ENCODE assay signal across 8 cellular contexts in genomic region chr16:67873435-67874146, GRCh38. TPM values are rescaled to one million over a fixed set of nuclear protein-coding genes. Genes with fewer than 3 reads are reported as not detected.
DNase-seq lines count a peak whose midpoint lies in the region; ATAC-seq, FAIRE-seq and TF ChIP-seq lines count a peak whose summit lies in the region.

No MANE protein-coding gene starts in this region.

- peak overlapping the region; percentile 90 for H3K4me3 Mint-ChIP-seq in CD8-positive, alpha-beta T cell

- no peak for FAIRE-seq in D721Med (lab: Jason Lieb, UNC)

- CTCF ChIA-PET in CD8-positive, alpha-beta T cell (lab: Charles Lee): interaction anchor here (0.8 to 3.7 kb wide), 3 partner anchors 11 to 167 kb away, joined by 3 to 30 read pairs (median 4); partner anchors contain the start of gene NRN1L

- no peaks in the 10 kb centered on the region for H3K9me3 ChIP-seq in CD8-positive, alpha-beta T cell (ENCODE audit: low read length)
- H3K9me3 ChIP-seq in adrenal gland (replicated peaks in 1 of 3): no peaks in the 10 kb centered on the region
- no peaks in the 10 kb centered on the region for H3K9me3 ChIP-seq in testis

- H3K36me3 ChIP-seq in CD8-positive, alpha-beta T cell (ENCODE audit: insufficient read depth, low read length): peaks cover 30% of the 10 kb centered on the region
- H3K36me3 ChIP-seq in adrenal gland (replicated peaks in 1 of 2): peaks cover 0 to 46% of the 10 kb centered on the region in 2 donors
- no peaks in the 10 kb centered on the region for H3K36me3 ChIP-seq in testis (ENCODE audit: low read depth, missing control alignments)

- peaks cover 32% of the 10 kb centered on the region for H3K4me1 Mint-ChIP-seq in CD8-positive, alpha-beta T cell (ENCODE audit: low read depth)

- POLR2A ChIA-PET in CD8-positive, alpha-beta T cell (lab: Charles Lee): interaction anchor here (0.6 to 2.2 kb wide), 11 partner anchors 9 to 363 kb away, joined by 3 to 7 read pairs (median 3); partner anchors contain the start of genes CTCF and PSMB10

- ATAC-seq in CD8-positive, alpha-beta T cell: no peak
- ATAC-seq in HG02981 (IDR thresholded peaks at IDR 0.05; ENCODE audit: unreplicated experiment) (peak; percentile 9), left colon (peak; percentile 70)

- peak overlapping the region; percentile 87 for H3K4me3 ChIP-seq in CD8-positive, alpha-beta T cell (ENCODE audit: low read depth, low read length)
- peak overlapping the region; percentile 25 to 97 (median 65) for H3K4me3 ChIP-seq in adrenal gland
- peak overlapping the region; percentile 79 to 98 for H3K4me3 ChIP-seq in testis

- no peak for DNase-seq in CD8-positive, alpha-beta T cell
- DNase-seq in adrenal gland: peak in 1 of 7 donors; percentile 18
- peak in 1 of 2 donors; percentile 24 for DNase-seq in left colon
- no peak for DNase-seq in testis
- DNase-seq in inferior parietal cortex (ENCODE audit: extremely low spot score): no peak
- DNase-seq in D721Med (ENCODE audit: insufficient read length, low spot score): no peak
- no peak for DNase-seq in DMS114 treated with DMSO at 0.1 percent for 48 hours (lab: John Stamatoyannopoulos, UW; ENCODE audit: unreplicated experiment)

- H3K36me3 Mint-ChIP-seq in CD8-positive, alpha-beta T cell: peaks cover 58% of the 10 kb centered on the region

- H3K27me3 ChIP-seq in CD8-positive, alpha-beta T cell (ENCODE audit: insufficient read depth, low read length): no peaks in the 10 kb centered on the region
- H3K27me3 ChIP-seq in adrenal gland: no peaks in the 10 kb centered on the region
- no peaks in the 10 kb centered on the region for H3K27me3 ChIP-seq in testis

- no peaks in the 10 kb centered on the region for H3K9me3 Mint-ChIP-seq in CD8-positive, alpha-beta T cell

- H3K27ac Mint-ChIP-seq in CD8-positive, alpha-beta T cell: peak overlapping the region; percentile 90

- H3K27ac ChIP-seq in CD8-positive, alpha-beta T cell (ENCODE audit: low read depth, low read length): peak overlapping the region; percentile 78
- H3K27ac ChIP-seq in adrenal gland: peak overlapping the region in 4 of 5 donors; percentile 58 to 83 (median 71)
- peak overlapping the region; percentile 76 to 87 for H3K27ac ChIP-seq in testis

- intact Hi-C loops in CD8-positive, alpha-beta T cell (cut with DNase I, micrococcal nuclease): loop anchor here (1.0 to 5.0 kb wide), 8 partner anchors 19 to 95 kb away; partner anchors contain the start of genes RANBP10 (in 2 of the 2), TSNAXIP1 (in 2 of the 2), NUTF2 (in 1 of the 2) and PSKH1 (in 1 of the 2)
- intact Hi-C loops in adrenal gland (cut with DNase I) (no loop called here), left colon (cut with DNase I, micrococcal nuclease) (no loop called here), testis (cut with DNase I; ENCODE audit: low total_unique reads) (no loop called here)

- H3K27me3 Mint-ChIP-seq in CD8-positive, alpha-beta T cell (ENCODE audit: low read depth): no peaks in the 10 kb centered on the region

- 7 to 11% (median 9%) methylated on average over 11 to 20 of the region's 20 CpGs for WGBS in adrenal gland, 4 donors
- 6 to 9% methylated on average over 13 to 20 of the region's 20 CpGs for WGBS in testis, 2 donors

- no peak for TF ChIP-seq POLR2A in adrenal gland (IDR thresholded peaks at IDR 0.05)
- no peak for TF ChIP-seq POLR2A in testis (IDR thresholded peaks at IDR 0.05)

- H3K4me1 ChIP-seq in CD8-positive, alpha-beta T cell (ENCODE audit: insufficient read depth, low read length): peaks cover 32% of the 10 kb centered on the region
- H3K4me1 ChIP-seq in adrenal gland (replicated peaks in 1 of 2): peaks cover 10 to 18% of the 10 kb centered on the region in 2 donors
- peaks cover 21% of the 10 kb centered on the region for H3K4me1 ChIP-seq in testis

- TF ChIP-seq CTCF in CD8-positive, alpha-beta T cell (IDR thresholded peaks at IDR 0.05): no peak
- TF ChIP-seq CTCF in adrenal gland (IDR thresholded peaks at IDR 0.05): no peak
- no peak for TF ChIP-seq CTCF in testis (IDR thresholded peaks at IDR 0.05)
- no peak for TF ChIP-seq CTCF in D721Med (IDR thresholded peaks at IDR 0.05; ENCODE audit: insufficient read depth, missing control alignments)

RNA-seq across cellular contexts. Expression of gene EDC4, which starts 0.7 kb away (rescaled TPM):
- 100 to 1,000 TPM; 154 to 169 TPM for total RNA-seq in CD8-positive, alpha-beta T cell
- total RNA-seq in adrenal gland (10 to 100 TPM; 34.0 to 70.8 (median 54.1) TPM), left colon (10 to 100 TPM; 54.2 to 76.8 TPM), testis (100 to 1,000 TPM; 106 to 107 TPM)
- polyA plus RNA-seq in adrenal gland (100 to 1,000 TPM in 1 of 3 donors, 10 to 100 TPM in 2; 57.8 to 115 (median 73.3) TPM), testis (ENCODE audit: insufficient read depth, low read depth, low replicate concordance) (96.7 TPM)

RNA-seq across cellular contexts. Expression of gene NRN1L, which starts 11.1 kb away (rescaled TPM):
- 1 to 10 TPM in 1 of 2 experiments, under 1 TPM in 1; 0.90 to 1.4 TPM for total RNA-seq in CD8-positive, alpha-beta T cell
- 1 to 10 TPM in 2 of 8 donors, under 1 TPM in 4, not detected in 2; 0.72 to 2.1 (median 0.90) TPM for total RNA-seq in adrenal gland
- polyA plus RNA-seq in adrenal gland: 1 to 10 TPM in 2 of 3 donors, under 1 TPM in 1; 0.99 to 6.8 (median 2.5) TPM
- total RNA-seq in left colon: under 1 TPM in 1 of 2 donors, not detected in 1; 0.67 TPM
- total RNA-seq in testis: 1 to 10 TPM; 4.2 to 8.1 TPM
- polyA plus RNA-seq in testis (ENCODE audit: insufficient read depth, low read depth, low replicate concordance): 2.9 TPM

RNA-seq across cellular contexts. Expression of gene PSKH1, which starts 19.5 kb away (rescaled TPM):
- 10 to 100 TPM; 13.3 to 13.4 TPM for total RNA-seq in CD8-positive, alpha-beta T cell
- total RNA-seq in adrenal gland (10 to 100 TPM; 19.9 to 43.7 (median 29.1) TPM), left colon (10 to 100 TPM; 31.7 to 36.6 TPM), testis (10 to 100 TPM; 47.7 to 50.5 TPM)
- polyA plus RNA-seq in adrenal gland (10 to 100 TPM in 2 of 3 donors, 1 to 10 TPM in 1; 9.5 to 18.2 (median 15.4) TPM), testis (ENCODE audit: insufficient read depth, low read depth, low replicate concordance) (66.8 TPM)

RNA-seq across cellular contexts. Expression of gene CENPT, which starts 26.1 kb away (rescaled TPM):
- total RNA-seq in CD8-positive, alpha-beta T cell: 10 to 100 TPM; 67.7 to 72.3 TPM
- total RNA-seq in adrenal gland (10 to 100 TPM; 18.1 to 58.6 (median 38.7) TPM), left colon (10 to 100 TPM; 29.3 to 43.1 TPM), testis (100 to 1,000 TPM; 115 to 154 TPM)
- polyA plus RNA-seq in adrenal gland (100 to 1,000 TPM in 2 of 3 donors, 10 to 100 TPM in 1; 15.8 to 250 (median 126) TPM), testis (ENCODE audit: insufficient read depth, low read depth, low replicate concordance) (108 TPM)

RNA-seq across cellular contexts. Expression of gene NUTF2, which starts 26.9 kb away (rescaled TPM):
- total RNA-seq in CD8-positive, alpha-beta T cell: 10 to 100 TPM; 23.6 to 23.7 TPM
- total RNA-seq in adrenal gland (100 to 1,000 TPM in 2 of 8 donors, 10 to 100 TPM in 6; 30.0 to 201 (median 80.7) TPM), left colon (10 to 100 TPM; 57.1 to 59.8 TPM), testis (100 to 1,000 TPM; 239 to 297 TPM)
- polyA plus RNA-seq in adrenal gland (100 to 1,000 TPM; 131 to 170 (median 134) TPM), testis (ENCODE audit: insufficient read depth, low read depth, low replicate concordance) (121 TPM)

Comparison
In these comparisons a context has a peak if more than half of its experiments do, and no peak if none do; other contexts are left out.
1. intact Hi-C loops: an anchor here in CD8-positive, alpha-beta T cell (1.0 to 5.0 kb wide); none called in adrenal gland, left colon and testis.